9 cellular contexts compared by ENCODE assay signal in the genomic region with DNA sequence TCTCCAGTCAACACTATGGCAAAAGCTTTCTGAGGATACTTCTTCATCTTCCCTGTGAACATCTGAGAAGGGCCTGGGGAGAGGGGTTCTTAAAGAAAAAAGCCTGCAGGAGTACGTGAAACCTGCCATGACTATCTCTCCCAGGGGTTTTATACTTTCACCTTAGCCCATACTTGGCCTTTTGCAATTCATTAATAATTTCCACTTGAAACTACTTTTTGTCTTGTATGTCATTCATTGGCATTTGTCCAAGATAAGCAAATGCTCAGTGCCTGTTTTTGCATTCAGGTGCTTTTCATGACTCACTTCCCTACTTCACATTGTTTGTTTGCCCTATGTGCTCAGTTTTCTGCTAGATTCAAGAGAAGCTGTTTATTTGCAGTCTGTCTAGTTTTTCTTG.
DNase-seq lines count a peak whose midpoint lies in the region; ATAC-seq and TF ChIP-seq lines count a peak whose summit lies in the region.
"Had no signal": no experiment of that assay in that cellular context is flagged by ENCODE, and none has a peak within 500 bp of the region (broad histone marks: within the 10 kb centered on the region; RNA-seq: fewer than 3 reads in every experiment).

No MANE protein-coding gene starts in this region.

- H3K4me3 Mint-ChIP-seq in CD8-positive, alpha-beta T cell = no peak overlapping the region
- H3K4me3 Mint-ChIP-seq in natural killer cell = no peak overlapping the region
- H3K4me3 Mint-ChIP-seq: activated naive CD8-positive, alpha-beta T cell treated with anti-CD3 and anti-CD28 coated beads, Interleukin-2, amount 10 ng/mL, durations not matched to agents 7 days and 5 days had no signal

- H3K27ac Mint-ChIP-seq in CD8-positive, alpha-beta T cell = no peak overlapping the region
- no peak overlapping the region for H3K27ac Mint-ChIP-seq in natural killer cell
- H3K27ac Mint-ChIP-seq: activated naive CD8-positive, alpha-beta T cell treated with anti-CD3 and anti-CD28 coated beads, Interleukin-2, amount 10 ng/mL, durations not matched to agents 7 days and 5 days had no signal

- no peaks in the 10 kb centered on the region for H3K27me3 ChIP-seq in CD8-positive, alpha-beta T cell (ENCODE audit: insufficient read depth, low read length)
- H3K27me3 ChIP-seq in PC-9 (ENCODE audit: insufficient read depth, low read depth) = no peaks in the 10 kb centered on the region

- H3K4me3 ChIP-seq in CD8-positive, alpha-beta T cell (ENCODE audit: low read depth, low read length) = no peak overlapping the region
- H3K4me3 ChIP-seq in PC-9 = peak overlapping the region; percentile 10

- H3K27me3 Mint-ChIP-seq in CD8-positive, alpha-beta T cell (ENCODE audit: low read depth) = no peaks in the 10 kb centered on the region
- no peaks in the 10 kb centered on the region for H3K27me3 Mint-ChIP-seq in natural killer cell (ENCODE audit: low read depth in 2 of 2)
- H3K27me3 Mint-ChIP-seq: activated naive CD8-positive, alpha-beta T cell treated with anti-CD3 and anti-CD28 coated beads, Interleukin-2, amount 10 ng/mL, durations not matched to agents 7 days and 5 days had no signal

- no peak overlapping the region for H2AFZ ChIP-seq in PC-9

- H3K36me3 Mint-ChIP-seq in CD8-positive, alpha-beta T cell = no peaks in the 10 kb centered on the region
- peaks cover 9% of the 10 kb centered on the region for H3K36me3 Mint-ChIP-seq in natural killer cell

- no peaks in the 10 kb centered on the region for H3K9me2 ChIP-seq in PC-9 (ENCODE audit: insufficient read depth)

- no peaks in the 10 kb centered on the region for H3K36me3 ChIP-seq in CD8-positive, alpha-beta T cell (ENCODE audit: insufficient read depth, low read length)
- H3K36me3 ChIP-seq in PC-9 (ENCODE audit: low read depth) = peaks cover 10% of the 10 kb centered on the region

- no TSS peak for BruUV-seq in PC-9 (replicated peaks; lab: Mats Ljungman, UMichigan)

- intact Hi-C loops in CD8-positive, alpha-beta T cell (cut with DNase I, micrococcal nuclease) = no loop called here
- intact Hi-C loops in PC-9 (cut with micrococcal nuclease; ENCODE audit: unreplicated experiment) = loop anchor here (1.0 to 10.0 kb wide), 4 partner anchors 131 to 388 kb away; no protein-coding TSS in a partner anchor
- intact Hi-C loops in natural killer cell (cut with micrococcal nuclease) = no loop called here

- H3K79me2 ChIP-seq in PC-9 (ENCODE audit: low read depth) = no peaks in the 10 kb centered on the region

- H3K9me3 Mint-ChIP-seq in CD8-positive, alpha-beta T cell = peaks cover 9% of the 10 kb centered on the region
- peaks cover 0 to 7% of the 10 kb centered on the region in 2 donors for H3K9me3 Mint-ChIP-seq in natural killer cell

- no peak overlapping the region for H3K27ac ChIP-seq in CD8-positive, alpha-beta T cell (ENCODE audit: low read depth, low read length)
- H3K27ac ChIP-seq in PC-9 = peak overlapping the region; percentile 90

- no peaks in the 10 kb centered on the region for H4K20me1 ChIP-seq in PC-9 (ENCODE audit: insufficient read depth)

- no peak for TF ChIP-seq CTCF in CD8-positive, alpha-beta T cell (IDR thresholded peaks at IDR 0.05)
- TF ChIP-seq CTCF in PC-9 (conservative IDR thresholded peaks at IDR 0.05) (no peak), natural killer cell (IDR thresholded peaks at IDR 0.05) (no peak)

- DNase-seq in CD8-positive, alpha-beta T cell = no peak
- DNase-seq in PC-9 = peak; percentile 37 to 93
- DNase-seq in left lobe of liver (ENCODE audit: low spot score) = no peak
- DNase-seq in SKM-1 (lab: John Stamatoyannopoulos, UW; ENCODE audit: unreplicated experiment) = no peak
- no peak for DNase-seq in natural killer cell
- DNase-seq: activated naive CD8-positive, alpha-beta T cell treated with anti-CD3 and anti-CD28 coated beads, Interleukin-2, amount 10 ng/mL, durations not matched to agents 7 days and 5 days had no signal

- H3K4me2 ChIP-seq in PC-9 = peak overlapping the region; percentile 50

- H3K4me1 ChIP-seq in CD8-positive, alpha-beta T cell (ENCODE audit: insufficient read depth, low read length) = no peaks in the 10 kb centered on the region
- H3K4me1 ChIP-seq in PC-9 (replicated peaks; ENCODE audit: insufficient read depth) = peaks cover 55% of the 10 kb centered on the region

- peak; percentile 29 for ATAC-seq in CD8-positive, alpha-beta T cell
- peak; percentile 57 for ATAC-seq in GM19468 (IDR thresholded peaks at IDR 0.05; ENCODE audit: extremely low read depth, unreplicated experiment)
- peak; percentile 80 for ATAC-seq in HG03469 (IDR thresholded peaks at IDR 0.05; ENCODE audit: unreplicated experiment)
- ATAC-seq in left lobe of liver = peak; percentile 76
- no peak for ATAC-seq in HG03025 (IDR thresholded peaks at IDR 0.05; ENCODE audit: low FRiP score, unreplicated experiment)
- no peak for ATAC-seq in natural killer cell

- POLR2A ChIA-PET in CD8-positive, alpha-beta T cell (lab: Charles Lee) = no interaction called here
- POLR2A ChIA-PET in PC-9 (lab: Charles Lee; ENCODE audit: unreplicated experiment) = no interaction called here

- peaks cover 31% of the 10 kb centered on the region for H3F3A ChIP-seq in PC-9 (ENCODE audit: insufficient read depth, low read depth)

- CTCF ChIA-PET in CD8-positive, alpha-beta T cell (lab: Charles Lee) = no interaction called here
- CTCF ChIA-PET in PC-9 (lab: Charles Lee) = interaction anchor here (0.7 kb wide), 1 partner anchor 494 kb away, joined by 3 read pairs; no protein-coding TSS in a partner anchor

- H3K4me1 Mint-ChIP-seq in CD8-positive, alpha-beta T cell (ENCODE audit: low read depth) = no peaks in the 10 kb centered on the region
- H3K4me1 Mint-ChIP-seq in natural killer cell = peaks cover 5 to 13% of the 10 kb centered on the region in 2 donors

- H3K9me3 ChIP-seq in CD8-positive, alpha-beta T cell (ENCODE audit: low read length) = no peaks in the 10 kb centered on the region
- peaks cover 36% of the 10 kb centered on the region for H3K9me3 ChIP-seq in PC-9 (ENCODE audit: insufficient read depth, low read depth)

Comparison
In these comparisons a context has a peak if more than half of its experiments do, and no peak if none do; other contexts are left out.
1. ATAC-seq: peak in CD8-positive, alpha-beta T cell (single experiment), GM19468 (single experiment), HG03469 (single experiment) and left lobe of liver (single experiment); none in HG03025 (single experiment) and natural killer cell (0 of 3).
2. DNase-seq: peak in PC-9 (2 of 2); none in CD8-positive, alpha-beta T cell (0 of 7), left lobe of liver (single experiment), SKM-1 (single experiment) and natural killer cell (single experiment).